15 cellular contexts compared by ENCODE assay signal in genomic region chr3:53729618-53730017, GRCh38.
DNase-seq lines count a peak whose midpoint lies in the region; ATAC-seq, FAIRE-seq and TF ChIP-seq lines count a peak whose summit lies in the region.
"Had no signal": no experiment of that assay in that cellular context is flagged by ENCODE, and none has a peak within 500 bp of the region (broad histone marks: within the 10 kb centered on the region; RNA-seq: fewer than 3 reads in every experiment).

No MANE protein-coding gene starts in this region.

- no peak overlapping the region for H3K27ac Mint-ChIP-seq in activated T-helper 1 cell treated with anti-CD3 and anti-CD28 coated beads, Interleukin-12 subunit alpha, Interleukin-12 subunit beta, Interleukin-2, Interleukin-4 antibody, amounts not matched to agents 30 ng/mL and 10 ng/mL and 1 ng/mL, durations not matched to agents 14 hours and 24 hours and 36 hours
- H3K27ac Mint-ChIP-seq: activated T-cell treated with anti-CD3 and anti-CD28 coated beads, Interleukin-2, amount 50 U/mL, for 24 hours had no signal

- H3K4me1 Mint-ChIP-seq in activated T-helper 1 cell treated with anti-CD3 and anti-CD28 coated beads, Interleukin-12 subunit alpha, Interleukin-12 subunit beta, Interleukin-2, Interleukin-4 antibody, amounts not matched to agents 30 ng/mL and 10 ng/mL and 1 ng/mL, durations not matched to agents 14 hours and 24 hours and 36 hours (ENCODE audit: low read depth) = no peaks in the 10 kb centered on the region

- H3K27me3 Mint-ChIP-seq in activated T-helper 1 cell treated with anti-CD3 and anti-CD28 coated beads, Interleukin-12 subunit alpha, Interleukin-12 subunit beta, Interleukin-2, Interleukin-4 antibody, amounts not matched to agents 30 ng/mL and 10 ng/mL and 1 ng/mL, durations not matched to agents 14 hours and 24 hours and 36 hours (ENCODE audit: insufficient read depth) = peaks cover 27% of the 10 kb centered on the region

- ATAC-seq in heart left ventricle = peak in 3 of 4 donors; percentile 43 to 69 (median 50)
- peak; percentile 69 for ATAC-seq in HG03432 (IDR thresholded peaks at IDR 0.05; ENCODE audit: unreplicated experiment)
- ATAC-seq: body of pancreas had no signal

- no peaks in the 10 kb centered on the region for H3K36me3 Mint-ChIP-seq in activated T-helper 1 cell treated with anti-CD3 and anti-CD28 coated beads, Interleukin-12 subunit alpha, Interleukin-12 subunit beta, Interleukin-2, Interleukin-4 antibody, amounts not matched to agents 30 ng/mL and 10 ng/mL and 1 ng/mL, durations not matched to agents 14 hours and 24 hours and 36 hours (ENCODE audit: low read depth)

- H3K4me1 ChIP-seq in heart left ventricle (peaks cover 0 to 10% (median 2%) of the 10 kb centered on the region in 12 donors), right atrium auricular region (peaks cover 0 to 12% of the 10 kb centered on the region in 2 donors), transverse colon (peaks cover 0 to 3% (median 0%) of the 10 kb centered on the region in 4 donors)
- H3K4me1 ChIP-seq: body of pancreas had no signal

- intact Hi-C loops in heart left ventricle (cut with DNase I) = loop anchor here in 1 of 10 donors (5.0 kb wide), 1 partner anchor 63 kb away; no protein-coding TSS in a partner anchor
- intact Hi-C loops in transverse colon (cut with DNase I; ENCODE audit: low total_unique reads) = no loop called here
- intact Hi-C loops in activated T-helper 1 cell treated with anti-CD3 and anti-CD28 coated beads, Interleukin-12 subunit alpha, Interleukin-12 subunit beta, Interleukin-2, Interleukin-4 antibody, amounts not matched to agents 30 ng/mL and 10 ng/mL and 1 ng/mL, durations not matched to agents 14 hours and 24 hours and 36 hours (cut with micrococcal nuclease) = no loop called here

- H3K27me3 ChIP-seq in heart left ventricle (peaks cover 0 to 19% (median 0%) of the 10 kb centered on the region in 9 donors), right atrium auricular region (no peaks in the 10 kb centered on the region), transverse colon (no peaks in the 10 kb centered on the region)
- H3K27me3 ChIP-seq: body of pancreas, esophagus muscularis mucosa had no signal

- H3K9me3 ChIP-seq in heart left ventricle (no peaks in the 10 kb centered on the region), right atrium auricular region (no peaks in the 10 kb centered on the region), transverse colon (no peaks in the 10 kb centered on the region)
- H3K9me3 ChIP-seq: body of pancreas, esophagus muscularis mucosa had no signal

- H3K4me3 Mint-ChIP-seq in activated T-helper 1 cell treated with anti-CD3 and anti-CD28 coated beads, Interleukin-12 subunit alpha, Interleukin-12 subunit beta, Interleukin-2, Interleukin-4 antibody, amounts not matched to agents 30 ng/mL and 10 ng/mL and 1 ng/mL, durations not matched to agents 14 hours and 24 hours and 36 hours = no peak overlapping the region
- H3K4me3 Mint-ChIP-seq: activated T-cell treated with anti-CD3 and anti-CD28 coated beads, Interleukin-2, amount 50 U/mL, for 24 hours had no signal

- in situ Hi-C loops in transverse colon (cut with MboI; ENCODE audit: low pct_ligation_motif_present in 1 of 4, low pct_unique_long_range_greater_than_20kb in 1 of 4, low sequenced_read_pairs in 3 of 4) = no loop called here

- H3K27ac ChIP-seq in heart left ventricle (no peak overlapping the region), right atrium auricular region (no peak overlapping the region), transverse colon (no peak overlapping the region)
- H3K27ac ChIP-seq: body of pancreas, esophagus muscularis mucosa had no signal

- TF ChIP-seq POLR2A in heart left ventricle (IDR thresholded peaks at IDR 0.05) = no peak
- no peak for TF ChIP-seq POLR2A in transverse colon (IDR thresholded peaks at IDR 0.05)
- no peak for TF ChIP-seq POLR2A in H54 (IDR thresholded peaks at IDR 0.05; ENCODE audit: low read depth, low read length)

- H3K36me3 ChIP-seq in heart left ventricle (no peaks in the 10 kb centered on the region), right atrium auricular region (no peaks in the 10 kb centered on the region), transverse colon (no peaks in the 10 kb centered on the region)
- H3K36me3 ChIP-seq: esophagus muscularis mucosa had no signal

- peak in 4 of 12 donors; percentile 12 to 34 (median 16) for TF ChIP-seq CTCF in heart left ventricle (IDR thresholded peaks at IDR 0.05)
- TF ChIP-seq CTCF in right atrium auricular region (IDR thresholded peaks at IDR 0.05) = peak in 1 of 2 donors; percentile 18
- peak; percentile 36 for TF ChIP-seq CTCF in epithelial cell of esophagus (IDR thresholded peaks at IDR 0.05; ENCODE audit: insufficient read depth, low read depth, low read length, missing control alignments)
- TF ChIP-seq CTCF in transverse colon (IDR thresholded peaks at IDR 0.05) = peak in 4 of 5 experiments; percentile 12 to 23 (median 18)

- DNase-seq in heart left ventricle = no peak
- no peak for DNase-seq in right atrium auricular region (ENCODE audit: low spot score)
- DNase-seq in epithelial cell of esophagus (ENCODE audit: low read depth) = peak; percentile 21
- DNase-seq in transverse colon = no peak
- DNase-seq in H54 (ENCODE audit: insufficient read length, low spot score) = no peak
- no peak for DNase-seq in dedifferentiated amniotic fluid mesenchymal stem cell (ENCODE audit: extremely low spot score)
- DNase-seq in activated T-helper 1 cell treated with anti-CD3 and anti-CD28 coated beads, Interleukin-12 subunit alpha, Interleukin-12 subunit beta, Interleukin-2, Interleukin-4 antibody, amounts not matched to agents 30 ng/mL and 10 ng/mL and 1 ng/mL, durations not matched to agents 14 hours and 24 hours and 36 hours (ENCODE audit: low spot score) = no peak
- DNase-seq: activated T-cell treated with anti-CD3 and anti-CD28 coated beads, Interleukin-2, amount 50 U/mL, for 24 hours; body of pancreas; GF-D8; IMR-90; NCI-H2029 treated with DMSO at 0.1 percent for 48 hours had no signal

- no peak for TF ChIP-seq EP300 in transverse colon (IDR thresholded peaks at IDR 0.05; ENCODE audit: low read depth)

- H3K9me3 Mint-ChIP-seq in activated T-helper 1 cell treated with anti-CD3 and anti-CD28 coated beads, Interleukin-12 subunit alpha, Interleukin-12 subunit beta, Interleukin-2, Interleukin-4 antibody, amounts not matched to agents 30 ng/mL and 10 ng/mL and 1 ng/mL, durations not matched to agents 14 hours and 24 hours and 36 hours = no peaks in the 10 kb centered on the region
- H3K9me3 Mint-ChIP-seq: activated T-cell treated with anti-CD3 and anti-CD28 coated beads, Interleukin-2, amount 50 U/mL, for 24 hours had no signal

- FAIRE-seq in H54 (lab: Jason Lieb, UNC) = no peak
- FAIRE-seq: keratinocyte had no signal

- 70 to 82% (median 74%) methylated on average over 2 of the region's 2 CpGs for WGBS in heart left ventricle, 4 donors
- WGBS in transverse colon (ENCODE audit: low coverage in 1 of 2), 2 donors = 23 to 38% methylated on average over 2 of the region's 2 CpGs

- no peak overlapping the region for H3K4me3 ChIP-seq in heart left ventricle
- no peak overlapping the region for H3K4me3 ChIP-seq in right atrium auricular region
- H3K4me3 ChIP-seq in epithelial cell of esophagus (ENCODE audit: low read length) = no peak overlapping the region
- no peak overlapping the region for H3K4me3 ChIP-seq in transverse colon
- H3K4me3 ChIP-seq: body of pancreas, esophagus muscularis mucosa had no signal
